ENCODE assay signal across 2 cellular contexts in genomic region chr1:210291088-210291487, GRCh38.
A peak's percentile ranks its signal among the peaks of the same experiment; 100 is the strongest.
TF ChIP-seq lines count a peak whose summit lies in the region.

No MANE protein-coding gene starts in this region.

TF ChIP-seq in SK-N-SH, 30 proteins besides CTCF, POLR2A, EP300 and RAD21:
- TF ChIP-seq SIN3A (IDR thresholded peaks at IDR 0.05; ENCODE audit: borderline replicate concordance, low read depth, low read length): no peak
- no peak for TF ChIP-seq IRF3 (IDR thresholded peaks at IDR 0.05; ENCODE audit: low read depth, low read length)
- peak; percentile 32 for TF ChIP-seq CHD2 (IDR thresholded peaks at IDR 0.05; ENCODE audit: low read length, partially characterized antibody)
- TF ChIP-seq POLR2AphosphoS5 (IDR thresholded peaks at IDR 0.05; ENCODE audit: low read depth, low read length): no peak
- no peak for TF ChIP-seq ZBTB33 (IDR thresholded peaks at IDR 0.05; ENCODE audit: borderline replicate concordance, low read depth)
- no peak for TF ChIP-seq FOXJ3 (CRISPR knock-in tag; IDR thresholded peaks at IDR 0.05)
- peak; percentile 55; the same call in 1 of the 2 replicates for TF ChIP-seq GATA2 (CRISPR knock-in tag; IDR thresholded peaks at IDR 0.05)
- no peak for TF ChIP-seq GABPA (IDR thresholded peaks at IDR 0.05; ENCODE audit: low read depth)
- TF ChIP-seq NFIC (IDR thresholded peaks at IDR 0.05; ENCODE audit: borderline replicate concordance): no peak
- TF ChIP-seq RXRA (IDR thresholded peaks at IDR 0.05; ENCODE audit: borderline replicate concordance, low read depth): no peak
- TF ChIP-seq MAX (IDR thresholded peaks at IDR 0.05; ENCODE audit: low read depth): no peak
- no peak for TF ChIP-seq TCF12 (IDR thresholded peaks at IDR 0.05)
- no peak for TF ChIP-seq RFX5 (IDR thresholded peaks at IDR 0.05; ENCODE audit: low read length)
- TF ChIP-seq TEAD4 (IDR thresholded peaks at IDR 0.05; ENCODE audit: borderline replicate concordance, insufficient read depth): no peak
- TF ChIP-seq RCOR1 (IDR thresholded peaks at IDR 0.05; ENCODE audit: low read length): 0 out of 2 replicates have a peak, but pooled peaks have one; percentile 33
- TF ChIP-seq FOXM1 (IDR thresholded peaks at IDR 0.05; ENCODE audit: low read depth): no peak
- no peak for TF ChIP-seq MEF2A (IDR thresholded peaks at IDR 0.05; ENCODE audit: borderline replicate concordance, low read depth)
- no peak for TF ChIP-seq NRF1 (IDR thresholded peaks at IDR 0.05; ENCODE audit: low read depth, low read length)
- TF ChIP-seq PBX3 (IDR thresholded peaks at IDR 0.05): no peak
- no peak for TF ChIP-seq JUND (IDR thresholded peaks at IDR 0.05)
- TF ChIP-seq REST (IDR thresholded peaks at IDR 0.05; ENCODE audit: low read depth, low read length): no peak
- TF ChIP-seq SMC3 (IDR thresholded peaks at IDR 0.05; ENCODE audit: low read depth, low read length): no peak
- TF ChIP-seq USF2 (IDR thresholded peaks at IDR 0.05; ENCODE audit: borderline replicate concordance, low read depth, low read length): no peak
- TF ChIP-seq TAF1 (IDR thresholded peaks at IDR 0.05; ENCODE audit: borderline replicate concordance, low read depth, low read length): no peak

TF ChIP-seq in SK-N-SH treated with all-trans-retinoic acid at 6 μM for 48 hours, 23 proteins besides CTCF, POLR2A, EP300 and RAD21:
- TF ChIP-seq TSHZ2 (CRISPR knock-in tag; IDR thresholded peaks at IDR 0.05) (no peak), PATZ1 (CRISPR knock-in tag; IDR thresholded peaks at IDR 0.05; ENCODE audit: borderline replicate concordance) (no peak)
